Comparison of ENCODE assay signal across 26 cellular contexts in genomic region chr1:43396059-43396458, GRCh38.
"Had no signal": no experiment of that assay in that cellular context is flagged by ENCODE, and none has a peak within 500 bp of the region (broad histone marks: within the 10 kb centered on the region; RNA-seq: fewer than 3 reads in every experiment).

No MANE protein-coding gene starts in this region.

- H3K9me3 Mint-ChIP-seq: activated T-cell treated with anti-CD3 and anti-CD28 coated beads, Interleukin-2, amount 50 U/mL, for 24 hours; activated T-helper 17 cell treated with anti-CD3 and anti-CD28 coated beads, Interleukin-2, amount 50 U/mL, for 72 hours; central memory CD8-positive, alpha-beta T cell; endodermal cell; natural killer cell; WTC11 had no signal

- H3K4me1 Mint-ChIP-seq: endodermal cell, WTC11 had no signal

- H3K36me3 Mint-ChIP-seq: natural killer cell, WTC11 had no signal

- DNase-seq: activated CD4-positive, alpha-beta T cell treated with anti-CD3 and anti-CD28 coated beads for 36 hours; activated CD4-positive, alpha-beta T cell treated with anti-CD3 and anti-CD28 coated beads, Interleukin-2, amount 50 U/mL, for 4 hours; activated CD8-positive, alpha-beta memory T cell treated with anti-CD3 and anti-CD28 coated beads for 24 hours; activated CD8-positive, alpha-beta memory T cell treated with anti-CD3 and anti-CD28 coated beads, Interleukin-2, amount 50 U/mL, for 4 hours; activated T-cell treated with anti-CD3 and anti-CD28 coated beads, Interleukin-2, amount 50 U/mL, for 24 hours; adrenal gland; colonic mucosa; endodermal cell; esophagus squamous epithelium; gastrocnemius medialis; hippocampal formation; kidney glomerular epithelial cell; left ventricle myocardium superior; midbrain; natural killer cell; psoas muscle; spleen; stimulated activated CD4-positive, alpha-beta T cell treated with anti-CD3 and anti-CD28 coated beads, Interleukin-4, amount 100 ng/mL, for 1 hour; stimulated activated naive CD4-positive, alpha-beta T cell treated with Interleukin-2 at 50 U/mL for 16 hours; T-helper 9 cell had no signal

- H3K4me3 Mint-ChIP-seq: activated CD4-positive, alpha-beta T cell treated with anti-CD3 and anti-CD28 coated beads for 36 hours; activated naive CD8-positive, alpha-beta T cell; activated T-cell treated with anti-CD3 and anti-CD28 coated beads, Interleukin-2, amount 50 U/mL, for 24 hours; activated T-helper 17 cell treated with anti-CD3 and anti-CD28 coated beads, Interleukin-2, amount 50 U/mL, for 72 hours; central memory CD8-positive, alpha-beta T cell; endodermal cell; natural killer cell; WTC11 had no signal

- ATAC-seq: activated CD4-positive, alpha-beta T cell treated with anti-CD3 and anti-CD28 coated beads for 36 hours; activated T-helper 17 cell treated with anti-CD3 and anti-CD28 coated beads, Interleukin-2, amount 50 U/mL, for 72 hours; gastrocnemius medialis; left ventricle myocardium superior; natural killer cell; psoas muscle; WTC11 had no signal

- H3K27ac Mint-ChIP-seq: activated CD4-positive, alpha-beta T cell treated with anti-CD3 and anti-CD28 coated beads for 36 hours; activated naive CD8-positive, alpha-beta T cell; activated T-cell treated with anti-CD3 and anti-CD28 coated beads, Interleukin-2, amount 50 U/mL, for 24 hours; activated T-helper 17 cell treated with anti-CD3 and anti-CD28 coated beads, Interleukin-2, amount 50 U/mL, for 72 hours; endodermal cell; natural killer cell; WTC11 had no signal

- H3K27me3 Mint-ChIP-seq: activated CD4-positive, alpha-beta T cell treated with anti-CD3 and anti-CD28 coated beads for 36 hours; activated naive CD8-positive, alpha-beta T cell; activated T-cell treated with anti-CD3 and anti-CD28 coated beads, Interleukin-2, amount 50 U/mL, for 24 hours; activated T-helper 17 cell treated with anti-CD3 and anti-CD28 coated beads, Interleukin-2, amount 50 U/mL, for 72 hours; central memory CD8-positive, alpha-beta T cell had no signal

- H3K27ac ChIP-seq: adrenal gland, breast epithelium, colonic mucosa, esophagus squamous epithelium, gastrocnemius medialis, psoas muscle, right atrium auricular region, spleen had no signal
